Comparison of ENCODE assay signal across 10 cellular contexts in the genomic region with DNA sequence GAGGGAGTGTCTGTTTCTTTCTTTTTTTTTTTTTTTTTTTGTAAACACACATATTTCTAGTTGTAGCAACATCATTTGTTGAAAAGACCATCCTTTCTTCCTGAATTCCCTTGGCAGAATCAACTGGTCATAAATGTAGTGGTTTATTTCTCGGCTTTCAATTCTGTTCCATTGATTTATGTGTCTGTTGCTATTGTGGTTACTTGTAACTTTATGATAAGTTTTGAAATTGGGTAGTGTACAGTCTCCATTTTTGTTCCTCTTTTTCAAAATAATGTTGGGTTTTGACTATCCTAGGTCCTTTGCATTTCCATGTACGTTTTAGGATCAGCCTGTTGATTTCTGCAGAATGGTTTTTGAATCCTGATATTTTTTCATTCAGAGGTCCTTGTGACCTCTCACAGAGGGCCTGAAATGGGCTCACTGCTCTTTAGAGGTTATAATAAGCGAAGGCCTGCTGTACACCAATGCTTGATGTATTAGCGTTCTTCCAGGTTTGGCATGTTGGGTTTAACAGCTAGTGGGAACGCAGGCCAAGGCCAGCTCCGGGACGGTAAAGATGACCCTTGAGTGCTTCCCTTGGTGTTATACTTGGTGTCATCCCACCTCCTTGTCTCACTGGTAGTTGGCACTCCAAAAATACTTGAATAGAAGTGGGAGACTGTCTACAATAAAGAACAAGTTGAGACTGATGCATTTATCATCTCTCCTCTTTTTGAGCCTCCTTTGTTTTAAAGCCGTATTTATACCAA. TPM values are rescaled to one million over a fixed set of nuclear protein-coding genes. Genes with fewer than 3 reads are reported as not detected.
DNase-seq lines count a peak whose midpoint lies in the region; ATAC-seq, FAIRE-seq and TF ChIP-seq lines count a peak whose summit lies in the region.
"Had no signal": no experiment of that assay in that cellular context is flagged by ENCODE, and none has a peak within 500 bp of the region (broad histone marks: within the 10 kb centered on the region; RNA-seq: fewer than 3 reads in every experiment).

No MANE protein-coding gene starts in this region.

- TF ChIP-seq CTCF in brain (conservative IDR thresholded peaks at IDR 0.05) (no peak), right lobe of liver (IDR thresholded peaks at IDR 0.05) (no peak), MM.1S (IDR thresholded peaks at IDR 0.05; ENCODE audit: low read length) (no peak)

- TF ChIP-seq POLR2A in right lobe of liver (IDR thresholded peaks at IDR 0.05): no peak

- DNase-seq in HTR-8/SVneo (ENCODE audit: insufficient read length, low spot score) (no peak), right lobe of liver (no peak), MM.1S (no peak), NCI-H526 treated with DMSO at 0.1 percent for 48 hours (lab: John Stamatoyannopoulos, UW) (no peak)
- DNase-seq: activated CD8-positive, alpha-beta memory T cell treated with anti-CD3 and anti-CD28 coated beads, Interleukin-2, amount 50 U/mL, for 48 hours; NCI-H1930 had no signal

- no peak overlapping the region for H3K4me3 Mint-ChIP-seq in brain

- peak; percentile 23 for FAIRE-seq in HTR-8/SVneo (lab: Jason Lieb, UNC)
- FAIRE-seq: bronchial epithelial cell had no signal

- intact Hi-C loops in right lobe of liver (cut with DNase I): no loop called here

- WGBS in right lobe of liver (ENCODE audit: insufficient coverage, low coverage, low lambda C conversion rate, missing lambda C conversion rate): 47% methylated on average over 8 of the region's 8 CpGs

- no peaks in the 10 kb centered on the region for H3K9me2 ChIP-seq in MM.1S (replicated peaks; ENCODE audit: insufficient read depth, low read length)

- H3K27me3 Mint-ChIP-seq in brain: no peaks in the 10 kb centered on the region

- H3F3A ChIP-seq in MM.1S (ENCODE audit: insufficient read depth, low read length): no peaks in the 10 kb centered on the region

- ATAC-seq in GM19395 (IDR thresholded peaks at IDR 0.05; ENCODE audit: unreplicated experiment): peak; percentile 29
- ATAC-seq in right lobe of liver: no peak

- H3K9me3 ChIP-seq in skeletal muscle tissue (ENCODE audit: control insufficient read depth in 3 of 3, low read length in 3 of 3) (peaks cover 0 to 7% (median 3%) of the 10 kb centered on the region in 3 donors), right lobe of liver (no peaks in the 10 kb centered on the region), MM.1S (replicated peaks; ENCODE audit: insufficient read depth, low read length) (no peaks in the 10 kb centered on the region)

- H3K9ac ChIP-seq in skeletal muscle tissue (ENCODE audit: low read depth in 1 of 3, low read length in 3 of 3) (peak overlapping the region in 2 of 3 donors; percentile 2 to 8), MM.1S (ENCODE audit: low read length) (no peak overlapping the region)

- H3K27ac ChIP-seq in skeletal muscle tissue (ENCODE audit: low read depth, low read length) (peak overlapping the region; percentile 88), right lobe of liver (no peak overlapping the region), MM.1S (ENCODE audit: low read length) (no peak overlapping the region)

- peaks cover 37 to 39% (median 38%) of the 10 kb centered on the region in 3 donors for H3K4me1 ChIP-seq in skeletal muscle tissue (ENCODE audit: control insufficient read depth in 3 of 3, insufficient read depth in 3 of 3, low read length in 3 of 3)
- H3K4me1 ChIP-seq in right lobe of liver: peaks cover 0 to 22% (median 0%) of the 10 kb centered on the region in 4 donors
- H3K4me1 ChIP-seq in MM.1S (ENCODE audit: low read length): no peaks in the 10 kb centered on the region

- H3K79me2 ChIP-seq in MM.1S (ENCODE audit: low read length): no peaks in the 10 kb centered on the region

- peaks cover 64% of the 10 kb centered on the region for H3K36me3 Mint-ChIP-seq in brain

- H4K20me1 ChIP-seq in MM.1S (ENCODE audit: insufficient read depth, low read length): no peaks in the 10 kb centered on the region

- peak overlapping the region in 3 of 5 experiments; percentile 40 to 78 (median 44) for H3K27ac Mint-ChIP-seq in brain

- no peak overlapping the region for H3K4me3 ChIP-seq in skeletal muscle tissue (ENCODE audit: low read length in 3 of 3)
- no peak overlapping the region for H3K4me3 ChIP-seq in right lobe of liver
- no peak overlapping the region for H3K4me3 ChIP-seq in MM.1S (ENCODE audit: low read length)

- no peaks in the 10 kb centered on the region for H3K36me3 ChIP-seq in skeletal muscle tissue (ENCODE audit: control insufficient read depth in 3 of 3, insufficient read depth in 3 of 3, low read length in 3 of 3)
- H3K36me3 ChIP-seq in right lobe of liver: no peaks in the 10 kb centered on the region
- no peaks in the 10 kb centered on the region for H3K36me3 ChIP-seq in MM.1S (replicated peaks; ENCODE audit: insufficient read depth, low read length)

- H3K4me2 ChIP-seq in MM.1S (ENCODE audit: low read depth, low read length): no peak overlapping the region

- H3K4me1 Mint-ChIP-seq in brain: peaks cover 37% of the 10 kb centered on the region

- H3K27me3 ChIP-seq in skeletal muscle tissue (ENCODE audit: control insufficient read depth in 3 of 3, insufficient read depth in 3 of 3, low read length in 3 of 3): no peaks in the 10 kb centered on the region
- H3K27me3 ChIP-seq in right lobe of liver: no peaks in the 10 kb centered on the region
- H3K27me3 ChIP-seq in MM.1S (replicated peaks; ENCODE audit: insufficient read depth, low read length): no peaks in the 10 kb centered on the region

- peaks cover 7 to 44% (median 22%) of the 10 kb centered on the region in 5 experiments for H3K9me3 Mint-ChIP-seq in brain

- no peak overlapping the region for H2AFZ ChIP-seq in MM.1S (ENCODE audit: low read length)

RNA-seq across cellular contexts. Expression of gene ZNRF1, which starts 43.8 kb away (rescaled TPM):
- 39.0 TPM for polyA plus RNA-seq in brain (ENCODE audit: insufficient read depth, low read depth, low replicate concordance)
- total RNA-seq in skeletal muscle tissue (7.8 TPM), right lobe of liver (10 to 100 TPM; 10.2 to 18.8 (median 11.1) TPM)

RNA-seq across cellular contexts. Expression of gene WDR59, which starts 57.7 kb away (rescaled TPM):
- polyA plus RNA-seq in brain (ENCODE audit: insufficient read depth, low read depth, low replicate concordance): 24.9 TPM
- 16.7 TPM for total RNA-seq in skeletal muscle tissue
- total RNA-seq in right lobe of liver: 10 to 100 TPM; 23.2 to 69.5 (median 48.3) TPM
